In genomic region chr22:25909988-25910387, GRCh38 we compare ENCODE assay signal across 22 cellular contexts.
"Had no signal": no experiment of that assay in that cellular context is flagged by ENCODE, and none has a peak within 500 bp of the region (broad histone marks: within the 10 kb centered on the region; RNA-seq: fewer than 3 reads in every experiment).

No MANE protein-coding gene starts in this region.

- H3K27ac Mint-ChIP-seq: mesothelial cell of epicardium had no signal

- H3K36me3 Mint-ChIP-seq: mesothelial cell of epicardium had no signal

- DNase-seq: dermis blood vessel endothelial cell; dorsolateral prefrontal cortex; effector CD4-positive, alpha-beta T cell; effector memory CD4-positive, alpha-beta T cell; erythroblast; esophagus squamous epithelium; foreskin fibroblast; foreskin melanocyte; gastrocnemius medialis; glutamatergic neuron; head of caudate nucleus; heart right ventricle; hippocampal formation; left cardiac atrium; left lung; left ventricle myocardium superior; lower lobe of right lung; mesenchymal stem cell; mucosa of descending colon had no signal

- H3K4me3 ChIP-seq: coronary artery, dorsolateral prefrontal cortex, esophagus squamous epithelium, gastrocnemius medialis, heart right ventricle, left lung, lower lobe of right lung, mucosa of descending colon had no signal

- H3K9me3 ChIP-seq: esophagus squamous epithelium, gastrocnemius medialis, heart right ventricle, left lung, lower lobe of right lung, mucosa of descending colon had no signal

- H3K27me3 ChIP-seq: gastrocnemius medialis, heart right ventricle had no signal

- H3K36me3 ChIP-seq: esophagus squamous epithelium, left lung, lower lobe of right lung had no signal

- H3K27ac ChIP-seq: coronary artery, dorsolateral prefrontal cortex, epithelial cell of prostate, esophagus squamous epithelium, gastrocnemius medialis, heart right ventricle, left lung, lower lobe of right lung had no signal

- H3K4me1 ChIP-seq: esophagus squamous epithelium, gastrocnemius medialis, heart right ventricle, left lung, lower lobe of right lung had no signal

- H3K4me3 Mint-ChIP-seq: mesothelial cell of epicardium had no signal

- H3K4me1 Mint-ChIP-seq: mesothelial cell of epicardium had no signal
